Comparison of ENCODE assay signal across 12 cellular contexts in genomic region chr18:48342588-48342987, GRCh38.
A peak's percentile ranks its signal among the peaks of the same experiment; 100 is the strongest.
DNase-seq lines count a peak whose midpoint lies in the region; ATAC-seq and TF ChIP-seq lines count a peak whose summit lies in the region.
"Had no signal": no experiment of that assay in that cellular context is flagged by ENCODE, and none has a peak within 500 bp of the region (broad histone marks: within the 10 kb centered on the region; RNA-seq: fewer than 3 reads in every experiment).

No MANE protein-coding gene starts in this region.

- no peak overlapping the region for H2BK5ac ChIP-seq in H9 (ENCODE audit: insufficient read length, low read length)

- no peak for TF ChIP-seq POLR2A in heart left ventricle (IDR thresholded peaks at IDR 0.05)

- 40 to 58% (median 47%) methylated on average over 6 of the region's 6 CpGs for WGBS in heart left ventricle, 4 donors
- no CpG with 5 or more reads among the region's 6 CpGs for WGBS in H9 (ENCODE audit: extremely low coverage, insufficient read length, low lambda C conversion rate)

- H3K9me3 Mint-ChIP-seq in H9: no peaks in the 10 kb centered on the region

- no peak overlapping the region for H3K14ac ChIP-seq in H9 (ENCODE audit: insufficient read depth, low read length)

- no peak overlapping the region for H3K56ac ChIP-seq in H9 (ENCODE audit: insufficient read length, low read depth, low read length)

- H2BK20ac ChIP-seq in H9 (ENCODE audit: low read depth, low read length, poor library complexity, severe bottlenecking): no peak overlapping the region

- H3T11ph ChIP-seq in H9 (ENCODE audit: low read length): no peak overlapping the region

- no peak overlapping the region for H3K4me3 Mint-ChIP-seq in H9

- H3K4me3 ChIP-seq in heart left ventricle: peak overlapping the region in 1 of 12 donors; percentile 11
- H3K4me3 ChIP-seq in stomach smooth muscle (ENCODE audit: low read length in 2 of 2): peak overlapping the region in 1 of 2 donors; percentile 54

- no peak overlapping the region for H2BK15ac ChIP-seq in H9 (ENCODE audit: low read depth, low read length)

- H3K27ac ChIP-seq in heart left ventricle (peak overlapping the region in 6 of 12 donors; percentile 4 to 74 (median 29)), stomach smooth muscle (ENCODE audit: low read length) (peak overlapping the region; percentile 67), H9 (ENCODE audit: insufficient read length, low read depth, low read length) (no peak overlapping the region)
- H3K27ac ChIP-seq: C4-2B had no signal

- H3K27ac Mint-ChIP-seq in H9: no peak overlapping the region

- H3K36me3 ChIP-seq in heart left ventricle (no peaks in the 10 kb centered on the region), stomach smooth muscle (ENCODE audit: control insufficient read depth in 2 of 2, insufficient read depth in 2 of 2, low read length in 2 of 2) (no peaks in the 10 kb centered on the region)

- no peaks in the 10 kb centered on the region for H4K20me1 ChIP-seq in H9 (ENCODE audit: control insufficient read depth, insufficient read depth, insufficient read length)

- DNase-seq in NCI-H1417 treated with DMSO at 0.1 percent for 48 hours (lab: John Stamatoyannopoulos, UW) (peak; percentile 35), NCI-H345 (lab: John Stamatoyannopoulos, UW) (peak; percentile 70), heart left ventricle (no peak), H9 (no peak), islet precursor cell (no peak)
- DNase-seq: activated CD4-positive, alpha-beta T cell treated with anti-CD3 and anti-CD28 coated beads for 48 hours; activated T-cell treated with anti-CD3 and anti-CD28 coated beads, Interleukin-2, amount 50 U/mL, for 48 hours; effector CD4-positive, alpha-beta T cell had no signal

- H3K23ac ChIP-seq in H9 (ENCODE audit: insufficient read length, low read depth, low read length): no peak overlapping the region

- no peaks in the 10 kb centered on the region for H3K23me2 ChIP-seq in H9 (ENCODE audit: insufficient read length, low read depth, low read length, poor library complexity, severe bottlenecking)

- H2AFZ ChIP-seq in H9 (ENCODE audit: low read length): no peak overlapping the region

- TF ChIP-seq CTCF in heart left ventricle (IDR thresholded peaks at IDR 0.05): no peak
- no peak for TF ChIP-seq CTCF in H9 (conservative IDR thresholded peaks at IDR 0.05)

- no peaks in the 10 kb centered on the region for H3K79me2 ChIP-seq in H9 (ENCODE audit: insufficient read depth, low read length)

- no peak overlapping the region for H3K18ac ChIP-seq in H9 (ENCODE audit: insufficient read length, low read depth, low read length)

- H3K9ac ChIP-seq in stomach smooth muscle (ENCODE audit: low read length in 2 of 2) (peak overlapping the region in 1 of 2 donors; percentile 42), H9 (ENCODE audit: extremely low read depth, insufficient read length, low read length) (no peak overlapping the region)

- no peaks in the 10 kb centered on the region for H3K36me3 Mint-ChIP-seq in H9 (ENCODE audit: insufficient read depth in 1 of 3, low read depth in 3 of 3)

- H3K4me1 ChIP-seq in heart left ventricle: peaks cover 0 to 13% (median 5%) of the 10 kb centered on the region in 12 donors
- peaks cover 24% of the 10 kb centered on the region for H3K4me1 ChIP-seq in stomach smooth muscle (ENCODE audit: control insufficient read depth, insufficient read depth, low read length)
- 0 out of 2 replicates have a peak, but pooled peaks cover 2% of the 10 kb centered on the region for H3K4me1 ChIP-seq in H9 (ENCODE audit: insufficient read depth, low read length)

- no peak overlapping the region for H3K4me2 ChIP-seq in H9 (ENCODE audit: insufficient read depth, insufficient read length, low read length)

- H4K8ac ChIP-seq in H9 (replicated peaks; ENCODE audit: insufficient read length, low read depth, low read length): no peak overlapping the region

- no peak overlapping the region for H3K4ac ChIP-seq in H9 (ENCODE audit: low read depth, low read length)

- no peak overlapping the region for H4K91ac ChIP-seq in H9 (ENCODE audit: insufficient read length, low read depth, low read length)

- ATAC-seq in heart left ventricle (peak; percentile 8 to 56 (median 48)), GM21723 (IDR thresholded peaks at IDR 0.05; ENCODE audit: unreplicated experiment) (no peak)
- ATAC-seq: HCT116 had no signal

- H2BK120ac ChIP-seq in H9 (ENCODE audit: low read depth, low read length, poor library complexity, severe bottlenecking): no peak overlapping the region

- no peaks in the 10 kb centered on the region for H3K27me3 Mint-ChIP-seq in H9 (ENCODE audit: low read depth)

- H3K79me1 ChIP-seq in H9 (ENCODE audit: insufficient read depth, low read depth, low read length, poor library complexity, severe bottlenecking): no peaks in the 10 kb centered on the region

- no peaks in the 10 kb centered on the region for H3K27me3 ChIP-seq in heart left ventricle
- no peaks in the 10 kb centered on the region for H3K27me3 ChIP-seq in stomach smooth muscle (ENCODE audit: control insufficient read depth in 1 of 2, insufficient read depth in 2 of 2, low read length in 2 of 2)
- H3K27me3 ChIP-seq in H9 (ENCODE audit: insufficient read depth, low read length): no peaks in the 10 kb centered on the region

- no peak overlapping the region for H2AK5ac ChIP-seq in H9 (ENCODE audit: insufficient read length, low read length)

- no peak overlapping the region for H4K5ac ChIP-seq in H9 (ENCODE audit: insufficient read length, low read depth, low read length)

- H2BK12ac ChIP-seq in H9 (ENCODE audit: insufficient read length, low read depth, low read length): no peak overlapping the region

- intact Hi-C loops in heart left ventricle (cut with DNase I): loop anchor here in 6 of 10 donors (5.0 to 10.0 kb wide), 5 partner anchors 60 to 310 kb away; partner anchors contain the start of gene ZBTB7C (in 1 of the 6)

- H3K4me1 Mint-ChIP-seq in H9: peaks cover 4 to 24% of the 10 kb centered on the region in 2 experiments

- H3K9me3 ChIP-seq in heart left ventricle: no peaks in the 10 kb centered on the region
- H3K9me3 ChIP-seq in stomach smooth muscle (ENCODE audit: control insufficient read depth in 2 of 2, low read length in 2 of 2): no peaks in the 10 kb centered on the region
- no peaks in the 10 kb centered on the region for H3K9me3 ChIP-seq in H9 (ENCODE audit: control insufficient read depth, low read depth, low read length)

Comparison
In these comparisons a context has a peak if more than half of its experiments do, and no peak if none do; other contexts are left out.
1. DNase-seq: peak in NCI-H1417 treated with DMSO at 0.1 percent for 48 hours (single experiment) and NCI-H345 (single experiment); none in heart left ventricle (0 of 5), H9 (single experiment) and islet precursor cell (single experiment).